In the genomic region with DNA sequence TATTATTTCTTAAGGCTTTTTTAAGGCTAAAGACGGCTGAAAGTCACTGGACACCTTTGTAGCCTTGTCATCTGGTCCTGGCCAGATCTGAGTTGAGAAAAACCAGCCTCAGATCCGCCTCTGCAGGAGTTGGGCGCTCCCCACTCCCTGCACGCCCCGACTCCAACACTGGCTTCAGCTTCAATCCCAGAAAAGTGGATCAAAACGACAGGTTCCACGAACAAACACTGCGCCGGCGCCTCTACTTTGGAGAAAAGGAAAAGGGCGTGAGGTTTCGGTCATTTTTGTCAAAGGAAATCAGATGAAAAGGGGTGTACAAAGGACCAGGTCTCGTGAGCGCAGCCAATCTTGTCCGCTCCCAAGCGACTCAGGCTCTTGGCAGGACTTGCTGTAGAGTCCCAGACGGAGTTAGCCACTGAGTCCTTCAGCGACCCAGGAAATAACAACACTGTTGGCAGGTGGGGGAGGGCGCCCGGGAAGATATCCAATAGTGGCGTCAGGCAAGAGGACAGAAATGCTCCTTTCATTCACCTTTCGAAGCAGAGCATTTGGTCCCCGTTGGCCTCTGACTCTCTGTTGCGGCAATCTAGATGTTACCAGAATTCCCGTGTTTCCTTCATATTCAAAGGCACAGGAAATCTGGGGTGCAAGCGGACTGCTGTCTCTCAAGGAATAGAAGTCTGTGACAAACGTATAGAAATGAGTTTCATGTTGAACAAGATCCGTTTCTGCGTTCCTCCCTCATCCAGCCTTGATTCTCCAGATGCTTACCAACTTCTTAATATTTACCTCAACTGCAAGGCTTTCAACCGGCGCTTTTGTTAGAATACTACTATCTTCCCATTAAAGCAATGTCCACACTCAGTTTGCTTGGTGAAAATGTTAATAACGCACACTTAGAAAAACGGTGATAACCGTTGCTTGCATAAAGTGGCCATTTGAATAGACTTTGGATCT, we compare ENCODE assay signal across 3 cellular contexts.
TF ChIP-seq lines count a peak whose summit lies in the region.

No MANE protein-coding gene starts in this region.

TF ChIP-seq in SK-N-SH, 30 proteins besides CTCF, POLR2A, EP300 and RAD21:
- TF ChIP-seq, protein P1, sequence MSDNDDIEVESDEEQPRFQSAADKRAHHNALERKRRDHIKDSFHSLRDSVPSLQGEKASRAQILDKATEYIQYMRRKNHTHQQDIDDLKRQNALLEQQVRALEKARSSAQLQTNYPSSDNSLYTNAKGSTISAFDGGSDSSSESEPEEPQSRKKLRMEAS (IDR thresholded peaks at IDR 0.05; ENCODE audit: low read depth), result no peak
- TF ChIP-seq EZH2phosphoT487 (IDR thresholded peaks at IDR 0.05; ENCODE audit: borderline replicate concordance, low read depth), result 0 out of 2 replicates have a peak, but pooled peaks have one; percentile 69

TF ChIP-seq in neural cell, 6 proteins besides CTCF, POLR2A, EP300 and RAD21:
- TF ChIP-seq POLR2AphosphoS5 (IDR thresholded peaks at IDR 0.05), result peak; percentile 18
- TF ChIP-seq SMC3 (conservative IDR thresholded peaks at IDR 0.05; ENCODE audit: poor library complexity), result no peak

TF ChIP-seq in HepG2, 621 proteins besides CTCF, POLR2A, EP300 and RAD21:
- TF ChIP-seq TGIF2 (CRISPR knock-in tag; IDR thresholded peaks at IDR 0.05), result no peak
- TF ChIP-seq, protein P2, sequence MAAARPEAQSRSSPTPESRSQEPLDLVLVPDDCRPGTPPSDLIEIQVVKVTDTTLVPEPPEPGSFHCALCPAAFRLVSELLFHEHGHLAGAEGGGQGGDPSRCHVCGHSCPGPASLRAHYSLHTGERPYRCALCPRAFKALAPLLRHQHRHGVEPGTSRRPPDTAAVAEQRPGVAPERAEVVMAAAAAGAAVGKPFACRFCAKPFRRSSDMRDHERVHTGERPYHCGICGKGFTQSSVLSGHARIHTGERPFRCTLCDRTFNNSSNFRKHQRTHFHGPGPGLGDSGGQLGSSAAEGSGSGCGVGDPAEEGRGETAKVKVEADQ (CRISPR knock-in tag; IDR thresholded peaks at IDR 0.05; ENCODE audit: borderline replicate concordance), result no peak
